ENCODE assay signal across 23 cellular contexts in genomic region chr2:26670171-26670570, GRCh38. TPM values are rescaled to one million over a fixed set of nuclear protein-coding genes. Genes with fewer than 3 reads are reported as not detected.
DNase-seq lines count a peak whose midpoint lies in the region; ATAC-seq and TF ChIP-seq lines count a peak whose summit lies in the region.
"Had no signal": no experiment of that assay in that cellular context is flagged by ENCODE, and none has a peak within 500 bp of the region (broad histone marks: within the 10 kb centered on the region; RNA-seq: fewer than 3 reads in every experiment).

No MANE protein-coding gene starts in this region.

- H3K36me3 ChIP-seq in brain microvascular endothelial cell (replicated peaks): no peaks in the 10 kb centered on the region
- H3K36me3 ChIP-seq in CD8-positive, alpha-beta T cell (ENCODE audit: insufficient read depth, low read length): no peaks in the 10 kb centered on the region
- H3K36me3 ChIP-seq: ascending aorta, neutrophil, vagina had no signal

- H3K27me3 Mint-ChIP-seq in CD8-positive, alpha-beta T cell (ENCODE audit: low read depth): peaks cover 40% of the 10 kb centered on the region

- no peak for ATAC-seq in HG02763 (IDR thresholded peaks at IDR 0.05; ENCODE audit: unreplicated experiment)
- no peak for ATAC-seq in CD8-positive, alpha-beta T cell
- ATAC-seq in GM19023 (IDR thresholded peaks at IDR 0.05; ENCODE audit: unreplicated experiment): no peak
- ATAC-seq: activated CD8-positive, alpha-beta T cell treated with anti-CD3 and anti-CD28 coated beads for 36 hours; activated T-helper 17 cell treated with anti-CD3 and anti-CD28 coated beads, Interleukin-2, amount 50 U/mL, for 72 hours; GM12878 had no signal

- no peaks in the 10 kb centered on the region for H3K4me1 ChIP-seq in CD8-positive, alpha-beta T cell (ENCODE audit: insufficient read depth, low read length)
- H3K4me1 ChIP-seq: ascending aorta, vagina had no signal

- H3K27ac ChIP-seq in brain microvascular endothelial cell: no peak overlapping the region
- no peak overlapping the region for H3K27ac ChIP-seq in CD8-positive, alpha-beta T cell (ENCODE audit: low read depth, low read length)
- H3K27ac ChIP-seq: ascending aorta, HL-60, KMS-11, neutrophil, vagina had no signal

- CTCF ChIA-PET in CD8-positive, alpha-beta T cell (lab: Charles Lee): no interaction called here

- no peaks in the 10 kb centered on the region for H3K9me3 ChIP-seq in CD8-positive, alpha-beta T cell (ENCODE audit: low read length)
- H3K9me3 ChIP-seq: neutrophil, vagina had no signal

- H3K27ac Mint-ChIP-seq in CD8-positive, alpha-beta T cell: no peak overlapping the region
- H3K27ac Mint-ChIP-seq: activated CD8-positive, alpha-beta T cell treated with anti-CD3 and anti-CD28 coated beads for 36 hours; activated T-helper 17 cell treated with anti-CD3 and anti-CD28 coated beads, Interleukin-2, amount 50 U/mL, for 72 hours; CD4-positive, alpha-beta T cell; stimulated activated naive CD8-positive, alpha-beta T cell treated with anti-CD3 and anti-CD28 coated beads, Interleukin-15, Interleukin-2, amounts not matched to agents 100 ng/mL and 50 ng/mL, for 24 hours had no signal

- H3K27me3 ChIP-seq in brain microvascular endothelial cell (replicated peaks): peaks cover 23% of the 10 kb centered on the region
- no peaks in the 10 kb centered on the region for H3K27me3 ChIP-seq in CD8-positive, alpha-beta T cell (ENCODE audit: insufficient read depth, low read length)
- H3K27me3 ChIP-seq: ascending aorta, vagina had no signal

- intact Hi-C loops in CD8-positive, alpha-beta T cell (cut with DNase I, micrococcal nuclease): no loop called here

- no peak overlapping the region for H3K4me3 Mint-ChIP-seq in CD8-positive, alpha-beta T cell
- H3K4me3 Mint-ChIP-seq: activated CD8-positive, alpha-beta T cell treated with anti-CD3 and anti-CD28 coated beads for 36 hours; activated T-helper 17 cell treated with anti-CD3 and anti-CD28 coated beads, Interleukin-2, amount 50 U/mL, for 72 hours; CD4-positive, alpha-beta T cell; stimulated activated naive CD8-positive, alpha-beta T cell treated with anti-CD3 and anti-CD28 coated beads, Interleukin-15, Interleukin-2, amounts not matched to agents 100 ng/mL and 50 ng/mL, for 24 hours had no signal

- no peak for TF ChIP-seq CTCF in brain microvascular endothelial cell (IDR thresholded peaks at IDR 0.05; ENCODE audit: low read depth, low read length, missing control alignments)
- no peak for TF ChIP-seq CTCF in CD8-positive, alpha-beta T cell (IDR thresholded peaks at IDR 0.05)

- H3K4me1 Mint-ChIP-seq in CD8-positive, alpha-beta T cell (ENCODE audit: low read depth): no peaks in the 10 kb centered on the region
- H3K4me1 Mint-ChIP-seq: activated T-helper 17 cell treated with anti-CD3 and anti-CD28 coated beads, Interleukin-2, amount 50 U/mL, for 72 hours had no signal

- in situ Hi-C loops in brain microvascular endothelial cell (cut with HindIII; ENCODE audit: low pct_ligation_motif_present, low sequenced_read_pairs): no loop called here

- H3K4me3 ChIP-seq in brain microvascular endothelial cell (ENCODE audit: low read depth, low read length): no peak overlapping the region
- no peak overlapping the region for H3K4me3 ChIP-seq in CD8-positive, alpha-beta T cell (ENCODE audit: low read depth, low read length)
- H3K4me3 ChIP-seq: ascending aorta, GM12878, lung, vagina had no signal

- no peaks in the 10 kb centered on the region for H3K36me3 Mint-ChIP-seq in CD8-positive, alpha-beta T cell

- H3K9me3 Mint-ChIP-seq in CD8-positive, alpha-beta T cell: no peaks in the 10 kb centered on the region
- H3K9me3 Mint-ChIP-seq: activated CD8-positive, alpha-beta T cell treated with anti-CD3 and anti-CD28 coated beads for 36 hours; activated T-helper 17 cell treated with anti-CD3 and anti-CD28 coated beads, Interleukin-2, amount 50 U/mL, for 72 hours; stimulated activated naive CD8-positive, alpha-beta T cell treated with anti-CD3 and anti-CD28 coated beads, Interleukin-15, Interleukin-2, amounts not matched to agents 100 ng/mL and 50 ng/mL, for 24 hours had no signal

- DNase-seq in HT1080 (ENCODE audit: low read depth) (peak; percentile 8), brain microvascular endothelial cell (peak; percentile 7), islet precursor cell (peak; percentile 46), NCI-H128 (lab: John Stamatoyannopoulos, UW; ENCODE audit: unreplicated experiment) (no peak)
- DNase-seq in CD8-positive, alpha-beta T cell: no peak
- DNase-seq: activated CD8-positive, alpha-beta T cell treated with anti-CD3 and anti-CD28 coated beads for 36 hours; CD4-positive, alpha-beta T cell; DMS79 treated with DMSO at 0.1 percent for 48 hours; NCI-H146; NCI-H446; small intestine had no signal

- POLR2A ChIA-PET in CD8-positive, alpha-beta T cell (lab: Charles Lee): no interaction called here

RNA-seq across cellular contexts. Expression of gene KCNK3, which starts 22.4 kb away (rescaled TPM):
- not detected in 2 replicates for total RNA-seq in HT1080 (2014; rRNA removed; shearing (Covaris generic))
- not detected in 2 replicates for polyA plus RNA-seq in HT1080 (2015; cell fraction: cytosol; rRNA removed)
- not detected in 2 replicates for polyA plus RNA-seq in HT1080 (2015; cell fraction: nucleus; rRNA removed)
- not detected for total RNA-seq in CD8-positive, alpha-beta T cell
- total RNA-seq: activated CD8-positive, alpha-beta T cell treated with anti-CD3 and anti-CD28 coated beads for 36 hours; activated T-helper 17 cell treated with anti-CD3 and anti-CD28 coated beads, Interleukin-2, amount 50 U/mL, for 72 hours; CD4-positive, alpha-beta T cell had no signal
- polyA plus RNA-seq: GM12878 had no signal

RNA-seq across cellular contexts. Expression of gene CIB4, which starts 29.0 kb away (rescaled TPM):
- total RNA-seq in HT1080 (2014; rRNA removed; shearing (Covaris generic)): not detected in 2 replicates
- not detected in 2 replicates for polyA plus RNA-seq in HT1080 (2015; cell fraction: cytosol; rRNA removed)
- polyA plus RNA-seq in HT1080 (2015; cell fraction: nucleus; rRNA removed): not detected in 2 replicates
- not detected for total RNA-seq in CD8-positive, alpha-beta T cell
- total RNA-seq: activated CD8-positive, alpha-beta T cell treated with anti-CD3 and anti-CD28 coated beads for 36 hours; activated T-helper 17 cell treated with anti-CD3 and anti-CD28 coated beads, Interleukin-2, amount 50 U/mL, for 72 hours; ascending aorta; CD4-positive, alpha-beta T cell; fibroblast of villous mesenchyme; GM12878; vagina had no signal
- polyA plus RNA-seq: GM12878, lung, small intestine had no signal

Comparison
In these comparisons a context has a peak if more than half of its experiments do, and no peak if none do; other contexts are left out.
1. DNase-seq: peak in HT1080 (single experiment), brain microvascular endothelial cell (single experiment) and islet precursor cell (single experiment); none in NCI-H128 (single experiment) and CD8-positive, alpha-beta T cell (0 of 7).